8 cellular contexts compared by ENCODE assay signal in genomic region chr1:39788758-39789570, GRCh38. TPM values are rescaled to one million over a fixed set of nuclear protein-coding genes. Genes with fewer than 3 reads are reported as not detected.
A peak's percentile ranks its signal among the peaks of the same experiment; 100 is the strongest.
DNase-seq lines count a peak whose midpoint lies in the region; ATAC-seq and TF ChIP-seq lines count a peak whose summit lies in the region.

Gene BMP8B (minus strand): TSS chr1:39788865. CDS start chr1:39788485, 380 bp downstream.

- H3K79me2 ChIP-seq in OCI-LY1 (ENCODE audit: insufficient read depth, low read length) = no peaks in the 10 kb centered on the region

- TF ChIP-seq CTCF in OCI-LY1 (IDR thresholded peaks at IDR 0.05; ENCODE audit: low read length) (0 out of 2 replicates have a peak, but pooled peaks have one; percentile 6), osteocyte (IDR thresholded peaks at IDR 0.05) (no peak)

- peak within 1 kb of the TSS; percentile 4; the same call in 1 of the 2 replicates for H2AFZ ChIP-seq in OCI-LY1 (ENCODE audit: low read length)

- H3K36me3 ChIP-seq in OCI-LY1 (ENCODE audit: insufficient read depth, low read length) = no peaks in the 10 kb centered on the region

- intact Hi-C loops in head of caudate nucleus (cut with DNase I) = no loop called here

- H3K4me3 Mint-ChIP-seq in activated T-helper 17 cell treated with anti-CD3 and anti-CD28 coated beads, Interleukin-2, amount 50 U/mL, for 72 hours = peak within 1 kb of the TSS; percentile 72
- peak within 1 kb of the TSS; percentile 65 for H3K4me3 Mint-ChIP-seq in osteocyte (ENCODE audit: unreplicated experiment)

- peaks cover 4% of the 10 kb centered on the region for H3K4me1 Mint-ChIP-seq in activated T-helper 17 cell treated with anti-CD3 and anti-CD28 coated beads, Interleukin-2, amount 50 U/mL, for 72 hours
- H3K4me1 Mint-ChIP-seq in osteocyte (ENCODE audit: unreplicated experiment) = peaks cover 3% of the 10 kb centered on the region

- H3K9me2 ChIP-seq in OCI-LY1 (ENCODE audit: low read depth, low read length) = no peaks in the 10 kb centered on the region

- peaks cover 22% of the 10 kb centered on the region for H3K27me3 Mint-ChIP-seq in activated T-helper 17 cell treated with anti-CD3 and anti-CD28 coated beads, Interleukin-2, amount 50 U/mL, for 72 hours
- peaks cover 46% of the 10 kb centered on the region for H3K27me3 Mint-ChIP-seq in osteocyte (ENCODE audit: unreplicated experiment)

- no peak within 1 kb of the TSS for H3K27ac Mint-ChIP-seq in activated T-helper 17 cell treated with anti-CD3 and anti-CD28 coated beads, Interleukin-2, amount 50 U/mL, for 72 hours
- no peak within 1 kb of the TSS for H3K27ac Mint-ChIP-seq in osteocyte (ENCODE audit: unreplicated experiment)

- H3K9me3 ChIP-seq in OCI-LY1 (ENCODE audit: low read length) = no peaks in the 10 kb centered on the region

- peak within 1 kb of the TSS; percentile 59 for H3K9ac ChIP-seq in OCI-LY1 (ENCODE audit: low read length)

- no peaks in the 10 kb centered on the region for H3K9me3 Mint-ChIP-seq in activated T-helper 17 cell treated with anti-CD3 and anti-CD28 coated beads, Interleukin-2, amount 50 U/mL, for 72 hours
- H3K9me3 Mint-ChIP-seq in osteocyte (ENCODE audit: unreplicated experiment) = no peaks in the 10 kb centered on the region

- no peaks in the 10 kb centered on the region for H3K27me3 ChIP-seq in OCI-LY1 (ENCODE audit: insufficient read depth, low read length)

- peak within 1 kb of the TSS; percentile 68 for H3K4me2 ChIP-seq in OCI-LY1 (ENCODE audit: low read length)

- no peaks in the 10 kb centered on the region for H3K36me3 Mint-ChIP-seq in activated T-helper 17 cell treated with anti-CD3 and anti-CD28 coated beads, Interleukin-2, amount 50 U/mL, for 72 hours (ENCODE audit: low read depth)
- no peaks in the 10 kb centered on the region for H3K36me3 Mint-ChIP-seq in osteocyte (ENCODE audit: unreplicated experiment)

- DNase-seq in SIG-M5 treated with dmso at 0.1 percent for 504 hours (lab: John Stamatoyannopoulos, UW; ENCODE audit: unreplicated experiment) (peak; percentile 65), SIG-M5 (lab: John Stamatoyannopoulos, UW) (no peak), head of caudate nucleus (peak in 40 of 42 donors; percentile 31 to 83 (median 66)), osteocyte (ENCODE audit: extremely low spot score, unreplicated experiment) (no peak)

- peaks cover 13% of the 10 kb centered on the region for H3K4me1 ChIP-seq in OCI-LY1 (ENCODE audit: insufficient read depth, low read length, severe bottlenecking)

- H3K27ac ChIP-seq in OCI-LY1 (ENCODE audit: low read depth, low read length, poor library complexity, severe bottlenecking) = no peak within 1 kb of the TSS

- H3K4me3 ChIP-seq in OCI-LY1 (ENCODE audit: low read depth, low read length, poor library complexity, severe bottlenecking) = peak within 1 kb of the TSS; percentile 62

- H3F3A ChIP-seq in OCI-LY1 (ENCODE audit: insufficient read depth, low read length) = no peaks in the 10 kb centered on the region

- ATAC-seq in HG03521 (IDR thresholded peaks at IDR 0.05; ENCODE audit: unreplicated experiment) (peak; percentile 41), HG03457 (IDR thresholded peaks at IDR 0.05; ENCODE audit: unreplicated experiment) (no peak)
- ATAC-seq in activated T-helper 17 cell treated with anti-CD3 and anti-CD28 coated beads, Interleukin-2, amount 50 U/mL, for 72 hours (replicated peaks) = peak; percentile 89

- no peaks in the 10 kb centered on the region for H4K20me1 ChIP-seq in OCI-LY1 (ENCODE audit: insufficient read depth, low read length)

RNA-seq across cellular contexts. Expression of gene BMP8B, which starts in this region (rescaled TPM):
- under 1 TPM; 0.08 to 0.37 TPM for total RNA-seq in activated T-helper 17 cell treated with anti-CD3 and anti-CD28 coated beads, Interleukin-2, amount 50 U/mL, for 72 hours
- total RNA-seq in osteocyte = 0.08 TPM in 1 of 2 replicates, not detected in the other

Comparison
In these comparisons a context has a peak if more than half of its experiments do, and no peak if none do; other contexts are left out.
1. DNase-seq: peak in SIG-M5 treated with dmso at 0.1 percent for 504 hours (single experiment) and head of caudate nucleus (40 of 42); none in SIG-M5 (single experiment) and osteocyte (single experiment).
2. Peak in ATAC-seq in activated T-helper 17 cell treated with anti-CD3 and anti-CD28 coated beads, Interleukin-2, amount 50 U/mL, for 72 hours; RNA of the gene not detected or under 1 TPM.